Comparison of ENCODE assay signal across 1 cellular context in the genomic region with DNA sequence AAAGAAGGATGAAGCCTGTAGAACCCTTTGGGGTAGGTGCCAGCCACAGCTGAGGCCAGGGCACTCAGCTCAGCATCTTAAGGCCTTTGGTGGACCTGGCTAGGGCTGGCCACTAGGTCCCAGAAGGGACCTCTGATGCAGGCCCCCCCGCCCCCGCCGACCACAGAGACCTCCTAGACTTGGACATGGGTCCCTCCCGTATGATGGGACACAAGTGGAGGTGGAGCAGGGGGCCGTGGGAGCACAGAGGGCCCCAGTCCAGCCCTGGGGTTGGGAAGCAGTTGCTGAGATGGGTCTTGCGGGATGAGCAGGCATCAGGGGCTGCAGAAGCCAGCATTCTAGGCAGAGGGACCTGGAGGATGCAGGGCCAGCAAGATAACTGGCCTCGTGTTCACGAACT.
TF ChIP-seq lines count a peak whose summit lies in the region.

No MANE protein-coding gene starts in this region.

TF ChIP-seq in HepG2, 621 proteins besides CTCF, POLR2A, EP300 and RAD21:
- TF ChIP-seq ZNF232 (CRISPR knock-in tag; IDR thresholded peaks at IDR 0.05; ENCODE audit: borderline replicate concordance) (no peak), ZNF383 (CRISPR knock-in tag; IDR thresholded peaks at IDR 0.05; ENCODE audit: borderline replicate concordance) (no peak), ZNF333 (CRISPR knock-in tag; IDR thresholded peaks at IDR 0.05; ENCODE audit: borderline replicate concordance) (no peak), ZFP36L2 (CRISPR knock-in tag; IDR thresholded peaks at IDR 0.05) (no peak), ZNF747 (CRISPR knock-in tag; IDR thresholded peaks at IDR 0.05; ENCODE audit: borderline replicate concordance) (no peak), ZNF850 (CRISPR knock-in tag; conservative IDR thresholded peaks at IDR 0.05) (no peak), IRF1 (CRISPR knock-in tag; IDR thresholded peaks at IDR 0.05; ENCODE audit: low read depth) (no peak)
- TF ChIP-seq, protein P1, sequence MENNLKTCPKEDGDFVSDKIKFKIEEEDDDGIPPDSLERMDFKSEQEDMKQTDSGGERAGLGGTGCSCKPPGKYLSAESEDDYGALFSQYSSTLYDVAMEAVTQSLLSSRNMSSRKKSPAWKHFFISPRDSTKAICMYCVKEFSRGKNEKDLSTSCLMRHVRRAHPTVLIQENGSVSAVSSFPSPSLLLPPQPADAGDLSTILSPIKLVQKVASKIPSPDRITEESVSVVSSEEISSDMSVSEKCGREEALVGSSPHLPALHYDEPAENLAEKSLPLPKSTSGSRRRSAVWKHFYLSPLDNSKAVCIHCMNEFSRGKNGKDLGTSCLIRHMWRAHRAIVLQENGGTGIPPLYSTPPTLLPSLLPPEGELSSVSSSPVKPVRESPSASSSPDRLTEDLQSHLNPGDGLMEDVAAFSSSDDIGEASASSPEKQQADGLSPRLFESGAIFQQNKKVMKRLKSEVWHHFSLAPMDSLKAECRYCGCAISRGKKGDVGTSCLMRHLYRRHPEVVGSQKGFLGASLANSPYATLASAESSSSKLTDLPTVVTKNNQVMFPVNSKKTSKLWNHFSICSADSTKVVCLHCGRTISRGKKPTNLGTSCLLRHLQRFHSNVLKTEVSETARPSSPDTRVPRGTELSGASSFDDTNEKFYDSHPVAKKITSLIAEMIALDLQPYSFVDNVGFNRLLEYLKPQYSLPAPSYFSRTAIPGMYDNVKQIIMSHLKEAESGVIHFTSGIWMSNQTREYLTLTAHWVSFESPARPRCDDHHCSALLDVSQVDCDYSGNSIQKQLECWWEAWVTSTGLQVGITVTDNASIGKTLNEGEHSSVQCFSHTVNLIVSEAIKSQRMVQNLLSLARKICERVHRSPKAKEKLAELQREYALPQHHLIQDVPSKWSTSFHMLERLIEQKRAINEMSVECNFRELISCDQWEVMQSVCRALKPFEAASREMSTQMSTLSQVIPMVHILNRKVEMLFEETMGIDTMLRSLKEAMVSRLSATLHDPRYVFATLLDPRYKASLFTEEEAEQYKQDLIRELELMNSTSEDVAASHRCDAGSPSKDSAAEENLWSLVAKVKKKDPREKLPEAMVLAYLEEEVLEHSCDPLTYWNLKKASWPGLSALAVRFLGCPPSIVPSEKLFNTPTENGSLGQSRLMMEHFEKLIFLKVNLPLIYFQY (CRISPR knock-in tag; IDR thresholded peaks at IDR 0.05; ENCODE audit: borderline replicate concordance), result no peak
- TF ChIP-seq, protein P2, sequence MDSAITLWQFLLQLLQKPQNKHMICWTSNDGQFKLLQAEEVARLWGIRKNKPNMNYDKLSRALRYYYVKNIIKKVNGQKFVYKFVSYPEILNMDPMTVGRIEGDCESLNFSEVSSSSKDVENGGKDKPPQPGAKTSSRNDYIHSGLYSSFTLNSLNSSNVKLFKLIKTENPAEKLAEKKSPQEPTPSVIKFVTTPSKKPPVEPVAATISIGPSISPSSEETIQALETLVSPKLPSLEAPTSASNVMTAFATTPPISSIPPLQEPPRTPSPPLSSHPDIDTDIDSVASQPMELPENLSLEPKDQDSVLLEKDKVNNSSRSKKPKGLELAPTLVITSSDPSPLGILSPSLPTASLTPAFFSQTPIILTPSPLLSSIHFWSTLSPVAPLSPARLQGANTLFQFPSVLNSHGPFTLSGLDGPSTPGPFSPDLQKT (CRISPR knock-in tag; IDR thresholded peaks at IDR 0.05; ENCODE audit: borderline replicate concordance), result no peak
